In genomic region chr19:3045885-3046603, GRCh38 we compare ENCODE assay signal across 13 cellular contexts. TPM values are rescaled to one million over a fixed set of nuclear protein-coding genes. Genes with fewer than 3 reads are reported as not detected.
DNase-seq lines count a peak whose midpoint lies in the region; ATAC-seq and TF ChIP-seq lines count a peak whose summit lies in the region.
"Had no signal": no experiment of that assay in that cellular context is flagged by ENCODE, and none has a peak within 500 bp of the region (broad histone marks: within the 10 kb centered on the region; RNA-seq: fewer than 3 reads in every experiment).

No MANE protein-coding gene starts in this region.

- POLR2A ChIA-PET in WTC11 (lab: Charles Lee), result interaction anchor here (1.2 to 2.2 kb wide), 2 partner anchors 10 to 49 kb away, joined by 4 to 17 read pairs; no protein-coding TSS in a partner anchor

- H4K20me1 ChIP-seq in BLaER1, result no peaks in the 10 kb centered on the region

- no peak overlapping the region for H3K4me3 ChIP-seq in BLaER1

- no peaks in the 10 kb centered on the region for H3K36me3 ChIP-seq in BLaER1

- H3K27ac ChIP-seq in BLaER1, result no peak overlapping the region
- H3K27ac ChIP-seq: VCaP had no signal

- peaks cover 38% of the 10 kb centered on the region for H3K27me3 Mint-ChIP-seq in WTC11 (ENCODE audit: low read depth)
- H3K27me3 Mint-ChIP-seq in nephron (ENCODE audit: low read depth), result peaks cover 20% of the 10 kb centered on the region

- TF ChIP-seq CTCF in WTC11 (IDR thresholded peaks at IDR 0.05) (no peak), nephron (IDR thresholded peaks at IDR 0.05; ENCODE audit: unreplicated experiment in 3 of 3) (no peak)

- DNase-seq in G401 (ENCODE audit: low spot score) (peak; percentile 45), WTC11 (ENCODE audit: low spot score) (peak; percentile 69)
- DNase-seq: dermis blood vessel endothelial cell; foreskin melanocyte; stimulated activated CD4-positive, alpha-beta T cell treated with anti-CD3 and anti-CD28 coated beads, Interleukin-2, amount 100 ng/mL, for 48 hours had no signal

- in situ Hi-C loops in G401 (cut with HindIII; ENCODE audit: low sequenced_read_pairs), result no loop called here

- H3K9me3 Mint-ChIP-seq in WTC11, result no peaks in the 10 kb centered on the region
- H3K9me3 Mint-ChIP-seq in nephron, result no peaks in the 10 kb centered on the region
- H3K9me3 Mint-ChIP-seq: stimulated activated naive CD8-positive, alpha-beta T cell treated with anti-CD3 and anti-CD28 coated beads, Interleukin-15, Interleukin-2, amounts not matched to agents 100 ng/mL and 50 ng/mL, for 24 hours had no signal

- no peaks in the 10 kb centered on the region for H3K9me3 ChIP-seq in BLaER1

- H3K9ac ChIP-seq in BLaER1, result no peak overlapping the region

- H3K36me3 Mint-ChIP-seq in WTC11 (no peaks in the 10 kb centered on the region), nephron (ENCODE audit: low read depth) (no peaks in the 10 kb centered on the region)

- H3K4me2 ChIP-seq in BLaER1, result peak overlapping the region; percentile 60

- H3K4me1 Mint-ChIP-seq in WTC11, result peaks cover 33% of the 10 kb centered on the region
- H3K4me1 Mint-ChIP-seq in nephron, result peaks cover 33% of the 10 kb centered on the region

- H3K27me3 ChIP-seq in BLaER1, result no peaks in the 10 kb centered on the region

- H3K4me1 ChIP-seq in BLaER1, result peaks cover 67% of the 10 kb centered on the region

- CTCF ChIA-PET in WTC11 (lab: Charles Lee), result interaction anchor here (0.6 to 3.4 kb wide), 12 partner anchors 10 to 439 kb away, joined by 3 to 32 read pairs (median 4); no protein-coding TSS in a partner anchor

- H3K4me3 Mint-ChIP-seq in WTC11 (peak overlapping the region; percentile 55), nephron (peak overlapping the region in 2 of 3 experiments; percentile 9 to 22)
- H3K4me3 Mint-ChIP-seq: stimulated activated naive CD8-positive, alpha-beta T cell treated with anti-CD3 and anti-CD28 coated beads, Interleukin-15, Interleukin-2, amounts not matched to agents 100 ng/mL and 50 ng/mL, for 24 hours had no signal

- ATAC-seq in WTC11, result peak; percentile 25
- no peak for ATAC-seq in HG03039 (IDR thresholded peaks at IDR 0.05; ENCODE audit: unreplicated experiment)
- ATAC-seq in HG02678 (IDR thresholded peaks at IDR 0.05; ENCODE audit: unreplicated experiment), result no peak
- ATAC-seq in GM18907 (IDR thresholded peaks at IDR 0.05; ENCODE audit: unreplicated experiment), result no peak
- ATAC-seq in HG02852 (IDR thresholded peaks at IDR 0.05; ENCODE audit: unreplicated experiment), result no peak

- H3K27ac Mint-ChIP-seq in WTC11, result peak overlapping the region; percentile 76; the same call in 1 of the 2 replicates
- H3K27ac Mint-ChIP-seq in nephron, result peak overlapping the region; percentile 42 to 82 (median 69)
- H3K27ac Mint-ChIP-seq: stimulated activated naive CD8-positive, alpha-beta T cell treated with anti-CD3 and anti-CD28 coated beads, Interleukin-15, Interleukin-2, amounts not matched to agents 100 ng/mL and 50 ng/mL, for 24 hours had no signal

TF ChIP-seq in WTC11, 78 proteins besides CTCF, POLR2A, EP300 and RAD21:
- 0 out of 2 replicates have a peak, but pooled peaks have one; percentile 12 for TF ChIP-seq SP1 (CRISPR knock-in tag; conservative IDR thresholded peaks at IDR 0.05)
- 0 out of 2 replicates have a peak, but pooled peaks have one; percentile 45 for TF ChIP-seq GTF2I (CRISPR knock-in tag; conservative IDR thresholded peaks at IDR 0.05)
- no peak for TF ChIP-seq ZMAT4 (CRISPR knock-in tag; IDR thresholded peaks at IDR 0.05)
- 0 out of 2 replicates have a peak, but pooled peaks have one; percentile 6 for TF ChIP-seq ZNF423 (CRISPR knock-in tag; IDR thresholded peaks at IDR 0.05)

RNA-seq across cellular contexts. Expression of gene TLE5, which starts 16.3 kb away (rescaled TPM):
- total RNA-seq in G401 (2014; rRNA removed; shearing (Covaris generic)), result 292 and 378 TPM in 2 replicates
- 233 to 249 TPM (median 246 TPM) in 3 replicates for total RNA-seq in WTC11 (2021)

RNA-seq across cellular contexts. Expression of gene TLE2, which starts 17.0 kb away (rescaled TPM):
- total RNA-seq in G401 (2014; rRNA removed; shearing (Covaris generic)), result 10.2 and 11.7 TPM in 2 replicates
- total RNA-seq in WTC11 (2021), result 13.1 to 20.0 TPM (median 15.8 TPM) in 3 replicates

RNA-seq across cellular contexts. Expression of gene GNA11, which starts 48.1 kb away (rescaled TPM):
- total RNA-seq in G401 (2014; rRNA removed; shearing (Covaris generic)), result 42.9 and 44.0 TPM in 2 replicates
- 22.4 to 27.2 TPM (median 23.5 TPM) in 3 replicates for total RNA-seq in WTC11 (2021)
